ENCODE assay signal across 10 cellular contexts in the genomic region with DNA sequence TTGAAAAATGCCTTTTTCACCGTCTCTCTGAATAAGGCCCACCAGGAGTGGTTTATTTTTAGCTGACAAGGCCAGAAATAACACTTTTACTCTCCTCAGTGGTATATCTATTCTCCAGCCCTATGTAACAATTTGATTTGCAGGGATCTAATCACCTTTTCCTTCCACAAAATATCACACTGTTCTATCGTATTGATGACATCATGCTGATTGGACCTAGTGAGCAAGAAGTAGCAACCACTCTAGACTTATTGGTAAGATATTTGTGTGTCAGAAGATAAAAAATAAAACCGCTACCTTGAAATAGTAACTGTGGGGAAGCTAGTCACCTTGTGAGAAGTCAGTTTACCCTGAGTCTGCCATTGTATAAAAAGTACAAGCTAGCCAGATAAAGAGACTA. TPM values are rescaled to one million over a fixed set of nuclear protein-coding genes. Genes with fewer than 3 reads are reported as not detected.
"Had no signal": no experiment of that assay in that cellular context is flagged by ENCODE, and none has a peak within 500 bp of the region (broad histone marks: within the 10 kb centered on the region; RNA-seq: fewer than 3 reads in every experiment).

No MANE protein-coding gene starts in this region.

- H3K4me3 Mint-ChIP-seq: IgD-negative memory B cell had no signal

- H2AFZ ChIP-seq: GM23248 had no signal

- H3K4me1 ChIP-seq: HAP-1 had no signal

- H3K27me3 Mint-ChIP-seq: IgD-negative memory B cell had no signal

- H3K9me3 ChIP-seq: HAP-1 had no signal

- H3K27ac Mint-ChIP-seq: IgD-negative memory B cell had no signal

- H3K27ac ChIP-seq: GM23248, HL-60, KMS-11 had no signal

- H3K9me3 Mint-ChIP-seq: IgD-negative memory B cell had no signal

- H3K4me1 Mint-ChIP-seq: IgD-negative memory B cell had no signal

- H3K9ac ChIP-seq: GM23248, KMS-11 had no signal

- DNase-seq: GOT3 had no signal

- H3K36me3 Mint-ChIP-seq: IgD-negative memory B cell had no signal

- H3K4me3 ChIP-seq: GM23248, HAP-1 had no signal

- H3K4me2 ChIP-seq: KMS-11 had no signal

- H3K36me3 ChIP-seq: HAP-1 had no signal

- ATAC-seq: HCT116 had no signal

RNA-seq across cellular contexts. Expression of a gene that starts 27.7 kb away (rescaled TPM):
- total RNA-seq: GM23248, H4, H7, HT1080 had no signal
- polyA plus RNA-seq: GM23248, IgD-negative memory B cell had no signal
